Comparison of ENCODE assay signal across 28 cellular contexts in genomic region chr6:146896960-146897701, GRCh38.
"Had no signal": no experiment of that assay in that cellular context is flagged by ENCODE, and none has a peak within 500 bp of the region (broad histone marks: within the 10 kb centered on the region; RNA-seq: fewer than 3 reads in every experiment).

No MANE protein-coding gene starts in this region.

- H3K9me3 ChIP-seq: esophagus squamous epithelium, gastroesophageal sphincter, heart right ventricle had no signal

- H3K4me1 ChIP-seq: esophagus squamous epithelium, gastroesophageal sphincter had no signal

- H3K9me3 Mint-ChIP-seq: activated CD4-positive, alpha-beta T cell treated with anti-CD3 and anti-CD28 coated beads, Interleukin-2, amount 10 ng/mL, durations not matched to agents 7 days and 5 days; activated T-cell treated with anti-CD3 and anti-CD28 coated beads, Interleukin-2, amount 50 U/mL, for 24 hours; central memory CD8-positive, alpha-beta T cell; effector memory CD8-positive, alpha-beta T cell had no signal

- H3K27ac ChIP-seq: brain microvascular endothelial cell, esophagus squamous epithelium, gastroesophageal sphincter, heart right ventricle, hepatocyte had no signal

- H3K4me3 ChIP-seq: esophagus squamous epithelium, gastroesophageal sphincter, heart right ventricle, hepatocyte had no signal

- H3K4me3 Mint-ChIP-seq: activated CD4-positive, alpha-beta memory T cell treated with anti-CD3 and anti-CD28 coated beads, Interleukin-2, amount 10 ng/mL, durations not matched to agents 7 days and 5 days; activated CD4-positive, alpha-beta T cell treated with anti-CD3 and anti-CD28 coated beads, Interleukin-2, amount 10 ng/mL, durations not matched to agents 7 days and 5 days; activated naive CD8-positive, alpha-beta T cell; activated T-cell treated with anti-CD3 and anti-CD28 coated beads, Interleukin-2, amount 50 U/mL, for 24 hours; activated T-cell treated with anti-CD3 and anti-CD28 coated beads, Interleukin-2, amount 50 U/mL, for 72 hours; central memory CD8-positive, alpha-beta T cell; effector memory CD8-positive, alpha-beta T cell; T-helper 17 cell had no signal

- H3K27me3 ChIP-seq: brain microvascular endothelial cell, esophagus squamous epithelium, gastroesophageal sphincter, heart right ventricle, hepatocyte had no signal

- DNase-seq: activated CD4-positive, alpha-beta memory T cell treated with anti-CD3 and anti-CD28 coated beads, Interleukin-2, amount 10 ng/mL, durations not matched to agents 7 days and 5 days; activated CD4-positive, alpha-beta T cell treated with anti-CD3 and anti-CD28 coated beads for 1 hour; activated CD4-positive, alpha-beta T cell treated with anti-CD3 and anti-CD28 coated beads for 4 hours; activated CD4-positive, alpha-beta T cell treated with anti-CD3 and anti-CD28 coated beads, Interleukin-2, amount 10 ng/mL, durations not matched to agents 7 days and 5 days; activated CD4-positive, alpha-beta T cell treated with anti-CD3 and anti-CD28 coated beads, Interleukin-2, amount 50 U/mL, for 4 hours; activated CD4-positive, CD25-positive, alpha-beta regulatory T cell; activated CD8-positive, alpha-beta memory T cell treated with anti-CD3 and anti-CD28 coated beads, Interleukin-2, amount 50 U/mL, for 48 hours; activated gamma-delta T cell; activated naive CD4-positive, alpha-beta T cell treated with anti-CD3 and anti-CD28 coated beads, Interleukin-2, amount 50 U/mL, for 16 hours; activated naive CD4-positive, alpha-beta T cell treated with Interleukin-2 at 50 U/mL for 16 hours; activated T-cell treated with anti-CD3 and anti-CD28 coated beads for 4 hours; activated T-cell treated with anti-CD3 and anti-CD28 coated beads, Interleukin-2, amount 50 U/mL, for 24 hours; activated T-cell treated with anti-CD3 and anti-CD28 coated beads, Interleukin-2, amount 50 U/mL, for 72 hours; amniotic stem cell; anterior cingulate cortex; brain microvascular endothelial cell; cortex of kidney; dermis blood vessel endothelial cell; effector CD4-positive, alpha-beta T cell; effector memory CD8-positive, alpha-beta T cell; esophagus squamous epithelium; foreskin melanocyte; heart right ventricle; T-helper 17 cell had no signal

- ATAC-seq: activated T-cell treated with anti-CD3 and anti-CD28 coated beads, Interleukin-2, amount 50 U/mL, for 72 hours; effector memory CD8-positive, alpha-beta T cell; gastroesophageal sphincter; heart right ventricle; T-helper 17 cell had no signal

- H3K27me3 Mint-ChIP-seq: activated CD4-positive, alpha-beta T cell treated with anti-CD3 and anti-CD28 coated beads, Interleukin-2, amount 10 ng/mL, durations not matched to agents 7 days and 5 days; activated naive CD8-positive, alpha-beta T cell had no signal

- H3K36me3 ChIP-seq: brain microvascular endothelial cell, esophagus squamous epithelium, gastroesophageal sphincter, heart right ventricle had no signal

- H3K4me1 Mint-ChIP-seq: activated CD4-positive, alpha-beta T cell treated with anti-CD3 and anti-CD28 coated beads, Interleukin-2, amount 10 ng/mL, durations not matched to agents 7 days and 5 days; central memory CD8-positive, alpha-beta T cell had no signal

- H3K36me3 Mint-ChIP-seq: activated naive CD8-positive, alpha-beta T cell had no signal

- H3K27ac Mint-ChIP-seq: activated CD4-positive, alpha-beta memory T cell treated with anti-CD3 and anti-CD28 coated beads, Interleukin-2, amount 10 ng/mL, durations not matched to agents 7 days and 5 days; activated CD4-positive, alpha-beta T cell treated with anti-CD3 and anti-CD28 coated beads, Interleukin-2, amount 10 ng/mL, durations not matched to agents 7 days and 5 days; activated naive CD8-positive, alpha-beta T cell; activated T-cell treated with anti-CD3 and anti-CD28 coated beads, Interleukin-2, amount 50 U/mL, for 24 hours; activated T-cell treated with anti-CD3 and anti-CD28 coated beads, Interleukin-2, amount 50 U/mL, for 72 hours; effector memory CD8-positive, alpha-beta T cell; T-helper 17 cell had no signal
